ENCODE assay signal across 14 cellular contexts in genomic region chr5:45109062-45109461, GRCh38.
DNase-seq lines count a peak whose midpoint lies in the region; TF ChIP-seq lines count a peak whose summit lies in the region.
"Had no signal": no experiment of that assay in that cellular context is flagged by ENCODE, and none has a peak within 500 bp of the region (broad histone marks: within the 10 kb centered on the region; RNA-seq: fewer than 3 reads in every experiment).

No MANE protein-coding gene starts in this region.

- peak overlapping the region; percentile 16 for H3K4me3 ChIP-seq in endodermal cell (ENCODE audit: low read length)
- H3K4me3 ChIP-seq in tibial nerve, result no peak overlapping the region
- H3K4me3 ChIP-seq: BLaER1 treated with 17β-estradiol and CSF1 and Interleukin-3, amounts not matched to agents 10 nM and 100 nM; GM23248 had no signal

- H3K9ac ChIP-seq in H9 (ENCODE audit: extremely low read depth, insufficient read length, low read length) (no peak overlapping the region), endodermal cell (ENCODE audit: extremely low read depth, low read length, poor library complexity, severe bottlenecking) (no peak overlapping the region)
- H3K9ac ChIP-seq: BLaER1 treated with 17β-estradiol and CSF1 and Interleukin-3, amounts not matched to agents 10 nM and 100 nM; GM23248 had no signal

- no peak overlapping the region for H3T11ph ChIP-seq in H9 (ENCODE audit: low read length)

- H4K8ac ChIP-seq in H9 (replicated peaks; ENCODE audit: insufficient read length, low read depth, low read length), result no peak overlapping the region

- no peak overlapping the region for H3K18ac ChIP-seq in H9 (ENCODE audit: insufficient read length, low read depth, low read length)

- no peak overlapping the region for H3K4ac ChIP-seq in H9 (ENCODE audit: low read depth, low read length)

- H3K4me3 Mint-ChIP-seq in H9 (0 out of 5 replicates have a peak overlapping the region, but pooled peaks of 1 of the 2 experiments have one; percentile 50), endodermal cell (no peak overlapping the region)
- H3K4me3 Mint-ChIP-seq: B cell; CD8-positive, alpha-beta T cell had no signal

- WGBS in H9 (ENCODE audit: extremely low coverage, insufficient read length, low lambda C conversion rate), result no CpG with 5 or more reads among the region's 1 CpG
- WGBS in endodermal cell (ENCODE audit: insufficient coverage in 1 of 2, insufficient read length in 1 of 2), 2 experiments, result 90% methylated on average over 1 of the region's 1 CpG; no CpG with 5 or more reads in 1 of the 2 experiments
- WGBS in tibial nerve, 2 donors, result 52 to 78% methylated on average over 1 of the region's 1 CpG

- H3K36me3 Mint-ChIP-seq in H9 (ENCODE audit: insufficient read depth in 1 of 3, low read depth in 3 of 3), result peaks cover 2 to 14% (median 9%) of the 10 kb centered on the region in 3 experiments; a peak in 4 of 7 replicates
- no peaks in the 10 kb centered on the region for H3K36me3 Mint-ChIP-seq in endodermal cell (ENCODE audit: low read depth)
- H3K36me3 Mint-ChIP-seq: CD8-positive, alpha-beta T cell had no signal

- no peak overlapping the region for H2AFZ ChIP-seq in H9 (ENCODE audit: low read length)
- H2AFZ ChIP-seq: GM23248 had no signal

- H2BK15ac ChIP-seq in H9 (ENCODE audit: low read depth, low read length), result no peak overlapping the region

- H3K4me1 ChIP-seq in H9 (ENCODE audit: insufficient read depth, low read length), result peaks cover 8% of the 10 kb centered on the region
- H3K4me1 ChIP-seq in endodermal cell (ENCODE audit: control insufficient read depth, insufficient read depth, low read length), result peaks cover 18% of the 10 kb centered on the region
- H3K4me1 ChIP-seq in tibial nerve, result no peaks in the 10 kb centered on the region
- H3K4me1 ChIP-seq: BLaER1 treated with 17β-estradiol and CSF1 and Interleukin-3, amounts not matched to agents 10 nM and 100 nM had no signal

- DNase-seq in H9 (peak; percentile 29), endodermal cell (peak; percentile 54), iPS-NIHi7 (ENCODE audit: extremely low spot score) (peak; percentile 13), tibial nerve (ENCODE audit: low spot score in 2 of 2) (no peak)
- no peak for DNase-seq in activated naive CD4-positive, alpha-beta T cell treated with anti-CD3 and anti-CD28 coated beads, Interleukin-2, amount 50 U/mL, for 16 hours
- DNase-seq in activated CD4-positive, CD25-positive, alpha-beta regulatory T cell treated with anti-CD3 and anti-CD28 coated beads, Interleukin-2, amount 50 U/mL, for 72 hours, result no peak
- DNase-seq: CD8-positive, alpha-beta T cell; DMS 273 treated with DMSO at 0.1 percent for 48 hours; DMS53; DND-41; EL; GM23248 had no signal

- H3K27ac Mint-ChIP-seq in H9 (peak overlapping the region in 1 of 3 experiments; percentile 37; a peak in 1 of 7 replicates), endodermal cell (no peak overlapping the region)
- H3K27ac Mint-ChIP-seq: B cell; CD8-positive, alpha-beta T cell had no signal

- H3K27me3 Mint-ChIP-seq in H9 (ENCODE audit: low read depth) (no peaks in the 10 kb centered on the region), endodermal cell (ENCODE audit: insufficient read depth) (no peaks in the 10 kb centered on the region)
- H3K27me3 Mint-ChIP-seq: B cell had no signal

- H3K27me3 ChIP-seq in H9 (ENCODE audit: insufficient read depth, low read length), result no peaks in the 10 kb centered on the region
- no peaks in the 10 kb centered on the region for H3K27me3 ChIP-seq in endodermal cell (ENCODE audit: control insufficient read depth, insufficient read depth, low read length, poor library complexity, severe bottlenecking)
- H3K27me3 ChIP-seq in tibial nerve, result no peaks in the 10 kb centered on the region
- H3K27me3 ChIP-seq: BLaER1 treated with 17β-estradiol and CSF1 and Interleukin-3, amounts not matched to agents 10 nM and 100 nM had no signal

- H3K36me3 ChIP-seq in endodermal cell (ENCODE audit: control insufficient read depth, insufficient read depth, low read length) (no peaks in the 10 kb centered on the region), tibial nerve (no peaks in the 10 kb centered on the region)
- H3K36me3 ChIP-seq: BLaER1 treated with 17β-estradiol and CSF1 and Interleukin-3, amounts not matched to agents 10 nM and 100 nM had no signal

- peaks cover 0 to 13% of the 10 kb centered on the region in 2 experiments; a peak in 4 of 5 replicates for H3K9me3 Mint-ChIP-seq in H9
- peaks cover 7% of the 10 kb centered on the region for H3K9me3 Mint-ChIP-seq in endodermal cell

- H3K9me3 ChIP-seq in H9 (ENCODE audit: control insufficient read depth, low read depth, low read length) (no peaks in the 10 kb centered on the region), endodermal cell (ENCODE audit: control insufficient read depth, low read length) (peaks cover 4% of the 10 kb centered on the region), tibial nerve (no peaks in the 10 kb centered on the region)
- H3K9me3 ChIP-seq: BLaER1 treated with 17β-estradiol and CSF1 and Interleukin-3, amounts not matched to agents 10 nM and 100 nM had no signal

- H3K4me2 ChIP-seq in H9 (ENCODE audit: insufficient read depth, insufficient read length, low read length), result no peak overlapping the region
- H3K4me2 ChIP-seq: BLaER1 treated with 17β-estradiol and CSF1 and Interleukin-3, amounts not matched to agents 10 nM and 100 nM had no signal

- no peak overlapping the region for H2BK20ac ChIP-seq in H9 (ENCODE audit: low read depth, low read length, poor library complexity, severe bottlenecking)

- H2BK120ac ChIP-seq in H9 (ENCODE audit: low read depth, low read length, poor library complexity, severe bottlenecking), result no peak overlapping the region

- H3K56ac ChIP-seq in H9 (ENCODE audit: insufficient read length, low read depth, low read length), result no peak overlapping the region

- no peaks in the 10 kb centered on the region for H4K20me1 ChIP-seq in H9 (ENCODE audit: control insufficient read depth, insufficient read depth, insufficient read length)
- H4K20me1 ChIP-seq: BLaER1 treated with 17β-estradiol and CSF1 and Interleukin-3, amounts not matched to agents 10 nM and 100 nM had no signal

- H4K91ac ChIP-seq in H9 (ENCODE audit: insufficient read length, low read depth, low read length), result no peak overlapping the region

- TF ChIP-seq CTCF in H9 (conservative IDR thresholded peaks at IDR 0.05) (0 out of 3 replicates have a peak, but pooled peaks have one; percentile 12), endodermal cell (conservative IDR thresholded peaks at IDR 0.05) (peak; percentile 32), tibial nerve (IDR thresholded peaks at IDR 0.05) (no peak)

- TF ChIP-seq POLR2A in tibial nerve (IDR thresholded peaks at IDR 0.05), result no peak

- no peaks in the 10 kb centered on the region for H3K79me2 ChIP-seq in H9 (ENCODE audit: insufficient read depth, low read length)

- H3K23ac ChIP-seq in H9 (ENCODE audit: insufficient read length, low read depth, low read length), result no peak overlapping the region

- H3K4me1 Mint-ChIP-seq in H9, result peaks cover 37 to 45% of the 10 kb centered on the region in 2 experiments
- peaks cover 37% of the 10 kb centered on the region for H3K4me1 Mint-ChIP-seq in endodermal cell
- H3K4me1 Mint-ChIP-seq: B cell had no signal

- H3K23me2 ChIP-seq in H9 (ENCODE audit: insufficient read length, low read depth, low read length, poor library complexity, severe bottlenecking), result no peaks in the 10 kb centered on the region

- H4K5ac ChIP-seq in H9 (ENCODE audit: insufficient read length, low read depth, low read length), result no peak overlapping the region

- H3K27ac ChIP-seq in H9 (ENCODE audit: insufficient read length, low read depth, low read length) (no peak overlapping the region), endodermal cell (ENCODE audit: low read depth, low read length) (no peak overlapping the region), tibial nerve (no peak overlapping the region)
- H3K27ac ChIP-seq: BLaER1 treated with 17β-estradiol and CSF1 and Interleukin-3, amounts not matched to agents 10 nM and 100 nM; GM23248 had no signal

- no peak for TF ChIP-seq EP300 in tibial nerve (IDR thresholded peaks at IDR 0.05)

- no peak overlapping the region for H2AK5ac ChIP-seq in H9 (ENCODE audit: insufficient read length, low read length)

- H2BK5ac ChIP-seq in H9 (ENCODE audit: insufficient read length, low read length), result no peak overlapping the region

- no peak overlapping the region for H3K14ac ChIP-seq in H9 (ENCODE audit: insufficient read depth, low read length)

- H3K79me1 ChIP-seq in H9 (ENCODE audit: insufficient read depth, low read depth, low read length, poor library complexity, severe bottlenecking), result no peaks in the 10 kb centered on the region

- no peak overlapping the region for H2BK12ac ChIP-seq in H9 (ENCODE audit: insufficient read length, low read depth, low read length)

Comparison
In these comparisons a context has a peak if more than half of its experiments do, and no peak if none do; other contexts are left out.
1. DNase-seq: peak in H9 (single experiment), endodermal cell (single experiment) and iPS-NIHi7 (single experiment); none in activated naive CD4-positive, alpha-beta T cell treated with anti-CD3 and anti-CD28 coated beads, Interleukin-2, amount 50 U/mL, for 16 hours (single experiment), tibial nerve (0 of 2) and activated CD4-positive, CD25-positive, alpha-beta regulatory T cell treated with anti-CD3 and anti-CD28 coated beads, Interleukin-2, amount 50 U/mL, for 72 hours (single experiment).
2. CTCF ChIP-seq: peak in H9 (single experiment) and endodermal cell (single experiment); none in tibial nerve (0 of 5).